Comparison of ENCODE assay signal across 20 cellular contexts in genomic region chr2:60313470-60314172, GRCh38.
DNase-seq lines count a peak whose midpoint lies in the region; ATAC-seq and TF ChIP-seq lines count a peak whose summit lies in the region.
"Had no signal": no experiment of that assay in that cellular context is flagged by ENCODE, and none has a peak within 500 bp of the region (broad histone marks: within the 10 kb centered on the region; RNA-seq: fewer than 3 reads in every experiment).

No MANE protein-coding gene starts in this region.

- no peaks in the 10 kb centered on the region for H3K79me2 ChIP-seq in mammary epithelial cell (ENCODE audit: insufficient read depth, low read length)
- H3K79me2 ChIP-seq: parathyroid adenoma had no signal

- 59% methylated on average over 3 of the region's 3 CpGs for WGBS in mammary epithelial cell (ENCODE audit: low coverage, missing lambda C conversion rate)

- no peaks in the 10 kb centered on the region for H3K27me3 ChIP-seq in mammary epithelial cell (ENCODE audit: insufficient read depth, low read length)
- H3K27me3 ChIP-seq: adrenal gland, breast epithelium, sigmoid colon, transverse colon had no signal

- no TSS peak for BruUV-seq in mammary epithelial cell (replicated peaks; lab: Mats Ljungman, UMichigan)

- no peaks in the 10 kb centered on the region for H3K36me3 ChIP-seq in mammary epithelial cell (ENCODE audit: insufficient read depth, low read length)
- H3K36me3 ChIP-seq: adrenal gland, breast epithelium, sigmoid colon, transverse colon had no signal

- no peaks in the 10 kb centered on the region for H3K4me1 ChIP-seq in mammary epithelial cell (ENCODE audit: insufficient read depth, low read length)
- H3K4me1 ChIP-seq: breast epithelium, parathyroid adenoma had no signal

- TF ChIP-seq CTCF in GM12873 (IDR thresholded peaks at IDR 0.05; ENCODE audit: insufficient read depth, low read depth, low read length, missing control alignments) (peak; percentile 27), mammary epithelial cell (conservative IDR thresholded peaks at IDR 0.05 in 1 of 2, IDR thresholded peaks at IDR 0.05 in 1 of 2; ENCODE audit: extremely low read depth in 1 of 2, insufficient read depth in 1 of 2, low read depth in 1 of 2, low read length in 2 of 2) (no peak)

- DNase-seq in foreskin melanocyte (peak; percentile 54), mammary epithelial cell (no peak), MV-4-11 (lab: John Stamatoyannopoulos, UW) (no peak)
- no peak for DNase-seq in stimulated activated CD4-positive, alpha-beta T cell treated with anti-CD3 and anti-CD28 coated beads, Interleukin-15, amount 100 ng/mL, for 24 hours
- DNase-seq: activated CD4-positive, alpha-beta T cell treated with anti-CD3 and anti-CD28 coated beads for 4 hours; adrenal gland; CD4-positive, CD25-positive, alpha-beta regulatory T cell; cortex of kidney; HFFc6; naive thymus-derived CD4-positive, alpha-beta T cell; NCI-H187 treated with DMSO at 0.1 percent for 48 hours; sigmoid colon; stimulated activated CD4-positive, alpha-beta T cell treated with anti-CD3 and anti-CD28 coated beads, Interleukin-1b, Interleukin-23, amount 100 ng/mL, for 48 hours; transverse colon had no signal

- intact Hi-C loops in mammary epithelial cell (cut with micrococcal nuclease): no loop called here

- ATAC-seq in GM19324 (IDR thresholded peaks at IDR 0.05; ENCODE audit: low FRiP score, unreplicated experiment): peak; percentile 38
- ATAC-seq in HG03280 (IDR thresholded peaks at IDR 0.05; ENCODE audit: unreplicated experiment): peak; percentile 37
- ATAC-seq in HG03565 (IDR thresholded peaks at IDR 0.05; ENCODE audit: unreplicated experiment): no peak
- ATAC-seq: naive thymus-derived CD4-positive, alpha-beta T cell had no signal

- H3K4me3 ChIP-seq in mammary epithelial cell (replicated peaks in 1 of 3; ENCODE audit: insufficient read depth in 1 of 3, low read depth in 2 of 3, low read length in 3 of 3): no peak overlapping the region
- H3K4me3 ChIP-seq: adrenal gland, breast epithelium, sigmoid colon, transverse colon had no signal

- dilution Hi-C loops in mammary epithelial cell (cut with HindIII; ENCODE audit: low sequenced_read_pairs): no loop called here

- H3K27ac ChIP-seq in mammary epithelial cell (ENCODE audit: insufficient read depth, low read depth, low read length): no peak overlapping the region
- H3K27ac ChIP-seq: adrenal gland, breast epithelium, parathyroid adenoma, sigmoid colon, transverse colon had no signal

- in situ Hi-C loops in mammary epithelial cell (cut with MboI; ENCODE audit: low sequenced_read_pairs in 2 of 2): no loop called here

- CTCF ChIA-PET in mammary epithelial cell (lab: Charles Lee; ENCODE audit: low non-redundant PET): no interaction called here

- H4K20me1 ChIP-seq in mammary epithelial cell (ENCODE audit: insufficient read depth, low read length): no peaks in the 10 kb centered on the region

- H3K4me2 ChIP-seq in mammary epithelial cell (ENCODE audit: insufficient read depth, low read depth, low read length): no peak overlapping the region

- no peak overlapping the region for H2AFZ ChIP-seq in mammary epithelial cell (ENCODE audit: low read depth, low read length)
- H2AFZ ChIP-seq: parathyroid adenoma had no signal

- no peaks in the 10 kb centered on the region for H3K9me3 ChIP-seq in mammary epithelial cell (replicated peaks; ENCODE audit: insufficient read depth, low read length)
- H3K9me3 ChIP-seq: adrenal gland, breast epithelium, sigmoid colon, transverse colon had no signal

- H3K9ac ChIP-seq in mammary epithelial cell (ENCODE audit: insufficient read depth, low read length): no peak overlapping the region
- H3K9ac ChIP-seq: parathyroid adenoma had no signal
